In the genomic region with DNA sequence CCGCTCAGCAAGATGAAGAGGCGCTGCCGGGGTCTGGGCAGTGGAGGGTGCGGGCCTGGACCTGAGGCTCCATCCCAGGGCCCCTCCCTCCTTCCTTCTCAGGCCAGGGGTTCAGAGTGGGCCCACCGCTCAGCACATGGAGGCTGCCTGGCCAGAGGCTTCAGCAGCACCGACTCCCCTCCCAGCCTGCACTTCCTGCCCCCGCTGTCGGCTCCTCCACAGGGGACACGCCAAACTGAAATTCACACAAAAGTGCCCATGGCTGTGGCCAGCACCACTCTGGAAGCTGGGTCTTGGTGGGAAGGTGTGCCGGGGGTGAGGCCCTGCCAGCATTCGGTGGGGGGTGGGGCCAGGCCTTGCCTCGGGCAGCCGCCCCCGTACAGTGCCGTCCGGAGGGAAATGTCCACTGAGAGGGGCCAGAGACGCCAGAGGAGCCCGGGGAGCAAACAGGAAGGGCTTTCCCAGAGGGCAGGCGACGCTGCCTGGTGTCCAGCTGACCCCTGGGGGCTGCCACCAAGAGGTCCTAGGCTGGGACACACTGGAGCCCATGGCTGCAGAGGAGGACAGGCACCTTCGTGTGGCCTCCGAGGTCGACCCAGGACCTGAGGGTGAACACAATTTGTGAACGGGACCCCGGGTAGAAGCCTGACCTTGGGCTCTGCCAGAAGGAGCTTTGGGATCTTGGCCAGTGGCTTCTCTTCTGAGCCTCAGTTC, we compare ENCODE assay signal across 19 cellular contexts.
DNase-seq lines count a peak whose midpoint lies in the region; ATAC-seq and TF ChIP-seq lines count a peak whose summit lies in the region.
"Had no signal": no experiment of that assay in that cellular context is flagged by ENCODE, and none has a peak within 500 bp of the region (broad histone marks: within the 10 kb centered on the region; RNA-seq: fewer than 3 reads in every experiment).

No MANE protein-coding gene starts in this region.

- no peaks in the 10 kb centered on the region for H3K27me3 ChIP-seq in BLaER1

- H3K4me1 Mint-ChIP-seq in WTC11 = peaks cover 4% of the 10 kb centered on the region
- H3K4me1 Mint-ChIP-seq: B cell, CD14-positive monocyte had no signal

- no peak overlapping the region for H3K4me3 Mint-ChIP-seq in WTC11
- H3K4me3 Mint-ChIP-seq: B cell; CD14-positive monocyte; CD4-positive, alpha-beta T cell; CD8-positive, alpha-beta memory T cell; GM23338 had no signal

- no peak for TF ChIP-seq CTCF in WTC11 (IDR thresholded peaks at IDR 0.05)

- H3K27ac ChIP-seq in BLaER1 = 0 out of 2 replicates have a peak overlapping the region, but pooled peaks have one; percentile 9
- H3K27ac ChIP-seq: 22Rv1; BLaER1 treated with 17β-estradiol and CSF1 and Interleukin-3, amounts not matched to agents 10 nM and 100 nM had no signal

- no peaks in the 10 kb centered on the region; the same call in 1 of the 2 replicates for H3K27me3 Mint-ChIP-seq in WTC11 (ENCODE audit: low read depth)
- H3K27me3 Mint-ChIP-seq: B cell; CD4-positive, alpha-beta T cell had no signal

- CTCF ChIA-PET in WTC11 (lab: Charles Lee) = no interaction called here

- H3K9me3 ChIP-seq in BLaER1 = no peaks in the 10 kb centered on the region
- H3K9me3 ChIP-seq: BLaER1 treated with 17β-estradiol and CSF1 and Interleukin-3, amounts not matched to agents 10 nM and 100 nM had no signal

- ATAC-seq in WTC11 (no peak), left lobe of liver (peak; percentile 19), left colon (no peak), HG03095 (IDR thresholded peaks at IDR 0.05; ENCODE audit: unreplicated experiment) (no peak)
- ATAC-seq: GM12878, GM23338, HCT116 had no signal

- H3K27ac Mint-ChIP-seq in WTC11 = peak overlapping the region; percentile 70; the same call in 1 of the 2 replicates
- H3K27ac Mint-ChIP-seq: B cell; CD14-positive monocyte; CD4-positive, alpha-beta T cell; CD8-positive, alpha-beta memory T cell; GM23338 had no signal

- H3K36me3 Mint-ChIP-seq in WTC11 = no peaks in the 10 kb centered on the region
- H3K36me3 Mint-ChIP-seq: CD14-positive monocyte had no signal

- no peak overlapping the region for H3K4me2 ChIP-seq in BLaER1
- H3K4me2 ChIP-seq: GM23338 had no signal

- H3K9me3 Mint-ChIP-seq in WTC11 = peaks cover 3% of the 10 kb centered on the region; the same call in 1 of the 2 replicates
- H3K9me3 Mint-ChIP-seq: CD4-positive, alpha-beta T cell; CD8-positive, alpha-beta memory T cell; GM23338 had no signal

- no peaks in the 10 kb centered on the region for H4K20me1 ChIP-seq in BLaER1

- H3K4me3 ChIP-seq in BLaER1 = no peak overlapping the region
- H3K4me3 ChIP-seq: BLaER1 treated with 17β-estradiol and CSF1 and Interleukin-3, amounts not matched to agents 10 nM and 100 nM; GM12878; GM23338 had no signal

- no peak for DNase-seq in WTC11 (ENCODE audit: low spot score)
- DNase-seq in left lobe of liver (ENCODE audit: low spot score) = no peak
- no peak for DNase-seq in left colon
- DNase-seq in NCI-H2171 (lab: John Stamatoyannopoulos, UW) = no peak
- DNase-seq: CD4-positive, alpha-beta T cell; CD8-positive, alpha-beta memory T cell; DMS 273 treated with DMSO at 0.1 percent for 48 hours; DMS79; EL; GDM1 had no signal

- H3K9ac ChIP-seq in BLaER1 = no peak overlapping the region
- H3K9ac ChIP-seq: BLaER1 treated with 17β-estradiol and CSF1 and Interleukin-3, amounts not matched to agents 10 nM and 100 nM had no signal

- POLR2A ChIA-PET in WTC11 (lab: Charles Lee) = no interaction called here

- intact Hi-C loops in left colon (cut with DNase I, micrococcal nuclease) = no loop called here

- H3K36me3 ChIP-seq in BLaER1 = no peaks in the 10 kb centered on the region
- H3K36me3 ChIP-seq: BLaER1 treated with 17β-estradiol and CSF1 and Interleukin-3, amounts not matched to agents 10 nM and 100 nM had no signal

- H3K4me1 ChIP-seq in BLaER1 = peaks cover 41% of the 10 kb centered on the region

TF ChIP-seq in WTC11, 78 proteins besides CTCF, POLR2A, EP300 and RAD21:
- no peak for TF ChIP-seq RORB (CRISPR knock-in tag; IDR thresholded peaks at IDR 0.05)
- no peak for TF ChIP-seq ESRRA (CRISPR knock-in tag; IDR thresholded peaks at IDR 0.05; ENCODE audit: borderline replicate concordance)
- TF ChIP-seq, protein P1, sequence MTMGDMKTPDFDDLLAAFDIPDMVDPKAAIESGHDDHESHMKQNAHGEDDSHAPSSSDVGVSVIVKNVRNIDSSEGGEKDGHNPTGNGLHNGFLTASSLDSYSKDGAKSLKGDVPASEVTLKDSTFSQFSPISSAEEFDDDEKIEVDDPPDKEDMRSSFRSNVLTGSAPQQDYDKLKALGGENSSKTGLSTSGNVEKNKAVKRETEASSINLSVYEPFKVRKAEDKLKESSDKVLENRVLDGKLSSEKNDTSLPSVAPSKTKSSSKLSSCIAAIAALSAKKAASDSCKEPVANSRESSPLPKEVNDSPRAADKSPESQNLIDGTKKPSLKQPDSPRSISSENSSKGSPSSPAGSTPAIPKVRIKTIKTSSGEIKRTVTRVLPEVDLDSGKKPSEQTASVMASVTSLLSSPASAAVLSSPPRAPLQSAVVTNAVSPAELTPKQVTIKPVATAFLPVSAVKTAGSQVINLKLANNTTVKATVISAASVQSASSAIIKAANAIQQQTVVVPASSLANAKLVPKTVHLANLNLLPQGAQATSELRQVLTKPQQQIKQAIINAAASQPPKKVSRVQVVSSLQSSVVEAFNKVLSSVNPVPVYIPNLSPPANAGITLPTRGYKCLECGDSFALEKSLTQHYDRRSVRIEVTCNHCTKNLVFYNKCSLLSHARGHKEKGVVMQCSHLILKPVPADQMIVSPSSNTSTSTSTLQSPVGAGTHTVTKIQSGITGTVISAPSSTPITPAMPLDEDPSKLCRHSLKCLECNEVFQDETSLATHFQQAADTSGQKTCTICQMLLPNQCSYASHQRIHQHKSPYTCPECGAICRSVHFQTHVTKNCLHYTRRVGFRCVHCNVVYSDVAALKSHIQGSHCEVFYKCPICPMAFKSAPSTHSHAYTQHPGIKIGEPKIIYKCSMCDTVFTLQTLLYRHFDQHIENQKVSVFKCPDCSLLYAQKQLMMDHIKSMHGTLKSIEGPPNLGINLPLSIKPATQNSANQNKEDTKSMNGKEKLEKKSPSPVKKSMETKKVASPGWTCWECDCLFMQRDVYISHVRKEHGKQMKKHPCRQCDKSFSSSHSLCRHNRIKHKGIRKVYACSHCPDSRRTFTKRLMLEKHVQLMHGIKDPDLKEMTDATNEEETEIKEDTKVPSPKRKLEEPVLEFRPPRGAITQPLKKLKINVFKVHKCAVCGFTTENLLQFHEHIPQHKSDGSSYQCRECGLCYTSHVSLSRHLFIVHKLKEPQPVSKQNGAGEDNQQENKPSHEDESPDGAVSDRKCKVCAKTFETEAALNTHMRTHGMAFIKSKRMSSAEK (CRISPR knock-in tag; IDR thresholded peaks at IDR 0.05; ENCODE audit: borderline replicate concordance) = no peak
- TF ChIP-seq TEAD4 (CRISPR knock-in tag; IDR thresholded peaks at IDR 0.05) = no peak
TF ChIP-seq in WTC11: peak in this region for 0.
